In the genomic region with DNA sequence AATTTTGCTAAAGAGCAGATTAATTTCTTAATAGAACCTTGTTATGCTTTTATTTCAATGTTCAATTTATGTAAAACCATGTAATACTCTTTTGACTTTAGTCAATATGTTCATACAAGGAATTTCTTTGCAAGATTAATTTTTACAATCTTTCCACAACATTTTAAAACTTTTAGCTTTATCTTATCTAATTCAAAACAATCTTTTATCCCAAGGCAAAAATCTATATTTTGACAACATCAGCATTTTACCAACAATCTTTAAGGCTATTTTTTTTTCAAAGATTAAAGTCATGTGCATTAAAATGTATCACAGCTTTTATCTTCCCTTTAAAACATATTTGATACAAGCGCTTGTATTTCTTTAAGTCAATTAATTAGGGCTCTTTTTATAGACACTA, we compare ENCODE assay signal across 22 cellular contexts.
A peak's percentile ranks its signal among the peaks of the same experiment; 100 is the strongest.
DNase-seq lines count a peak whose midpoint lies in the region; ATAC-seq, FAIRE-seq and TF ChIP-seq lines count a peak whose summit lies in the region.
"Had no signal": no experiment of that assay in that cellular context is flagged by ENCODE, and none has a peak within 500 bp of the region (broad histone marks: within the 10 kb centered on the region; RNA-seq: fewer than 3 reads in every experiment).

No MANE protein-coding gene starts in this region.

- no peak for TF ChIP-seq EP300 in A549 (IDR thresholded peaks at IDR 0.05)
- no peak for TF ChIP-seq EP300 in K562 (IDR thresholded peaks at IDR 0.05; ENCODE audit: low read length)

- no TSS peak for BruUV-seq in IMR-90 (replicated peaks; lab: Mats Ljungman, UMichigan)
- no TSS peak for BruUV-seq in K562 (replicated peaks; lab: Mats Ljungman, UMichigan)

- H3K79me2 ChIP-seq in K562 (ENCODE audit: control insufficient read depth, insufficient read depth, low read length) (no peaks in the 10 kb centered on the region), H9 (ENCODE audit: insufficient read depth, low read length) (no peaks in the 10 kb centered on the region)

- intact Hi-C loops in IMR-90 (cut with micrococcal nuclease): no loop called here
- intact Hi-C loops in K562 (cut with micrococcal nuclease): no loop called here
- intact Hi-C loops in psoas muscle (cut with DNase I): no loop called here

- H4K5ac ChIP-seq in IMR-90 (ENCODE audit: low read depth, low read length) (no peak overlapping the region), H9 (ENCODE audit: insufficient read length, low read depth, low read length) (no peak overlapping the region)

- no peak overlapping the region for H3K27ac ChIP-seq in A549
- no peak overlapping the region for H3K27ac ChIP-seq in IMR-90 (ENCODE audit: insufficient read depth, low read length)
- no peak overlapping the region for H3K27ac ChIP-seq in K562 (ENCODE audit: extremely low read depth, low read depth, low read length)
- no peak overlapping the region for H3K27ac ChIP-seq in H9 (ENCODE audit: insufficient read length, low read depth, low read length)
- no peak overlapping the region for H3K27ac ChIP-seq in psoas muscle
- H3K27ac ChIP-seq: BLaER1 treated with 17β-estradiol and CSF1 and Interleukin-3, amounts not matched to agents 10 nM and 100 nM; C4-2B had no signal

- POLR2A ChIA-PET in A549 (lab: Yijun Ruan, JAX): no interaction called here
- POLR2A ChIA-PET in IMR-90 (lab: Charles Lee; ENCODE audit: unreplicated experiment): no interaction called here
- POLR2A ChIA-PET in K562 (lab: Yijun Ruan, JAX): no interaction called here

- no peak overlapping the region for H2AK9ac ChIP-seq in IMR-90 (replicated peaks; ENCODE audit: low read depth, low read length, poor library complexity)

- DNase-seq in A549 (ENCODE audit: low read depth in 1 of 2, low spot score in 1 of 2): no peak
- DNase-seq in IMR-90: no peak
- DNase-seq in K562 (ENCODE audit: extremely low read depth in 1 of 4, low spot score in 3 of 4): no peak
- no peak for DNase-seq in H9
- no peak for DNase-seq in CD1c-positive myeloid dendritic cell (ENCODE audit: extremely low spot score)
- DNase-seq in psoas muscle: no peak
- DNase-seq: 8988T; CD4-positive, alpha-beta memory T cell; CD4-positive, CD25-positive, alpha-beta regulatory T cell; CD8-positive, alpha-beta memory T cell; COR-L47; DMS 273 treated with DMSO at 0.1 percent for 48 hours; DMS79 treated with DMSO at 0.1 percent for 48 hours; GF-D8 had no signal

- no peaks in the 10 kb centered on the region for H3K27me3 Mint-ChIP-seq in H9 (ENCODE audit: low read depth)
- H3K27me3 Mint-ChIP-seq: B cell; CD4-positive, alpha-beta memory T cell; CD4-positive, CD25-positive, alpha-beta regulatory T cell; CD8-positive, alpha-beta memory T cell had no signal

- no peak overlapping the region for H3K4me3 Mint-ChIP-seq in H9
- H3K4me3 Mint-ChIP-seq: B cell; CD4-positive, alpha-beta memory T cell; CD4-positive, CD25-positive, alpha-beta regulatory T cell; CD8-positive, alpha-beta memory T cell had no signal

- H3K9ac ChIP-seq in IMR-90 (ENCODE audit: low read depth, low read length) (no peak overlapping the region), K562 (ENCODE audit: insufficient read depth in 1 of 2, low read depth in 2 of 2, low read length in 2 of 2) (no peak overlapping the region), H9 (ENCODE audit: extremely low read depth, insufficient read length, low read length) (no peak overlapping the region)
- H3K9ac ChIP-seq: BLaER1 treated with 17β-estradiol and CSF1 and Interleukin-3, amounts not matched to agents 10 nM and 100 nM had no signal

- H2AFZ ChIP-seq in IMR-90 (replicated peaks; ENCODE audit: low read length, poor library complexity): no peak overlapping the region
- no peak overlapping the region for H2AFZ ChIP-seq in K562 (ENCODE audit: low read depth, low read length)
- no peak overlapping the region for H2AFZ ChIP-seq in H9 (ENCODE audit: low read length)

- no peak overlapping the region for H2BK5ac ChIP-seq in IMR-90 (ENCODE audit: low read depth, low read length, poor library complexity, severe bottlenecking)
- no peak overlapping the region for H2BK5ac ChIP-seq in H9 (ENCODE audit: insufficient read length, low read length)

- TF ChIP-seq RAD21 in A549 (conservative IDR thresholded peaks at IDR 0.05 in 1 of 2, IDR thresholded peaks at IDR 0.05 in 1 of 2): no peak
- TF ChIP-seq RAD21 in IMR-90 (IDR thresholded peaks at IDR 0.05; ENCODE audit: low read length): no peak
- no peak for TF ChIP-seq RAD21 in K562 (CRISPR knock-in tag; conservative IDR thresholded peaks at IDR 0.05 in 1 of 2, IDR thresholded peaks at IDR 0.05 in 1 of 2)

- dilution Hi-C loops in IMR-90 (cut with HindIII; ENCODE audit: low sequenced_read_pairs, unreplicated experiment): no loop called here

- no peak overlapping the region for H4K91ac ChIP-seq in IMR-90 (ENCODE audit: insufficient read depth, low read depth, low read length)
- H4K91ac ChIP-seq in H9 (ENCODE audit: insufficient read length, low read depth, low read length): no peak overlapping the region

- H4K8ac ChIP-seq in IMR-90 (ENCODE audit: low read depth in 2 of 2, low read length in 2 of 2): no peak overlapping the region
- H4K8ac ChIP-seq in H9 (replicated peaks; ENCODE audit: insufficient read length, low read depth, low read length): no peak overlapping the region

- no peaks in the 10 kb centered on the region for H4K20me1 ChIP-seq in IMR-90 (ENCODE audit: insufficient read depth, low read length)
- H4K20me1 ChIP-seq in K562 (replicated peaks; ENCODE audit: control insufficient read depth, insufficient read depth, low read length): no peaks in the 10 kb centered on the region
- H4K20me1 ChIP-seq in H9 (ENCODE audit: control insufficient read depth, insufficient read depth, insufficient read length): no peaks in the 10 kb centered on the region
- H4K20me1 ChIP-seq: BLaER1 treated with 17β-estradiol and CSF1 and Interleukin-3, amounts not matched to agents 10 nM and 100 nM had no signal

- H3K23me2 ChIP-seq in H9 (ENCODE audit: insufficient read length, low read depth, low read length, poor library complexity, severe bottlenecking): no peaks in the 10 kb centered on the region

- in situ Hi-C loops in IMR-90 (cut with MboI; ENCODE audit: low sequenced_read_pairs) (no loop called here), K562 (cut with MboI) (no loop called here)

- no peaks in the 10 kb centered on the region for H3K4me1 ChIP-seq in A549
- H3K4me1 ChIP-seq in IMR-90 (ENCODE audit: control insufficient read depth, insufficient read depth, low read length): no peaks in the 10 kb centered on the region
- H3K4me1 ChIP-seq in K562 (replicated peaks in 1 of 2; ENCODE audit: control insufficient read depth in 2 of 2, insufficient read depth in 2 of 2, low read length in 2 of 2): no peaks in the 10 kb centered on the region
- no peaks in the 10 kb centered on the region for H3K4me1 ChIP-seq in H9 (ENCODE audit: insufficient read depth, low read length)
- H3K4me1 ChIP-seq in psoas muscle: no peaks in the 10 kb centered on the region
- H3K4me1 ChIP-seq: BLaER1 treated with 17β-estradiol and CSF1 and Interleukin-3, amounts not matched to agents 10 nM and 100 nM had no signal

- H3K4ac ChIP-seq in IMR-90 (ENCODE audit: low read depth, low read length) (no peak overlapping the region), H9 (ENCODE audit: low read depth, low read length) (no peak overlapping the region)

- CTCF ChIA-PET in A549 (lab: Yijun Ruan, JAX): no interaction called here
- CTCF ChIA-PET in IMR-90 (lab: Yijun Ruan, JAX): no interaction called here
- CTCF ChIA-PET in K562 (lab: Yijun Ruan, JAX; ENCODE audit: low intra/inter-chr PET ratio): no interaction called here

- H3K79me1 ChIP-seq in IMR-90 (ENCODE audit: low read depth in 1 of 2, low read length in 2 of 2): no peaks in the 10 kb centered on the region
- H3K79me1 ChIP-seq in H9 (ENCODE audit: insufficient read depth, low read depth, low read length, poor library complexity, severe bottlenecking): no peaks in the 10 kb centered on the region

- no peak overlapping the region for H2BK120ac ChIP-seq in IMR-90 (ENCODE audit: low read depth, low read length)
- no peak overlapping the region for H2BK120ac ChIP-seq in H9 (ENCODE audit: low read depth, low read length, poor library complexity, severe bottlenecking)

- no peak overlapping the region for H3K18ac ChIP-seq in IMR-90 (ENCODE audit: low read depth, low read length)
- H3K18ac ChIP-seq in H9 (ENCODE audit: insufficient read length, low read depth, low read length): no peak overlapping the region

- H2BK12ac ChIP-seq in H9 (ENCODE audit: insufficient read length, low read depth, low read length): no peak overlapping the region

- TF ChIP-seq CTCF in A549 (IDR thresholded peaks at IDR 0.05) (no peak), IMR-90 (conservative IDR thresholded peaks at IDR 0.05; ENCODE audit: low read depth, low read length) (no peak), K562 (IDR thresholded peaks at IDR 0.05 in 2 of 3, conservative IDR thresholded peaks at IDR 0.05 in 1 of 3; ENCODE audit: insufficient read depth in 2 of 3, low read depth in 1 of 3, low read length in 3 of 3) (no peak), H9 (conservative IDR thresholded peaks at IDR 0.05) (no peak), psoas muscle (IDR thresholded peaks at IDR 0.05) (no peak)

- no peak overlapping the region for H2AK5ac ChIP-seq in IMR-90 (ENCODE audit: low read depth, low read length)
- H2AK5ac ChIP-seq in H9 (ENCODE audit: insufficient read length, low read length): no peak overlapping the region

- no peak overlapping the region for H2BK15ac ChIP-seq in IMR-90 (ENCODE audit: low read depth, low read length)
- H2BK15ac ChIP-seq in H9 (ENCODE audit: low read depth, low read length): no peak overlapping the region

- H3K9me1 ChIP-seq in IMR-90 (ENCODE audit: insufficient read depth, low read length): no peaks in the 10 kb centered on the region
- H3K9me1 ChIP-seq in K562 (ENCODE audit: control insufficient read depth, insufficient read depth, low read length): no peaks in the 10 kb centered on the region

- H3K9me3 Mint-ChIP-seq in H9: peaks cover 28 to 36% of the 10 kb centered on the region in 2 experiments

- ATAC-seq in A549 (no peak), IMR-90 (ENCODE audit: low read depth) (no peak), K562 (no peak), GM18858 (IDR thresholded peaks at IDR 0.05; ENCODE audit: unreplicated experiment) (no peak), psoas muscle (no peak)

- no peak overlapping the region for H3K56ac ChIP-seq in IMR-90 (ENCODE audit: extremely low read depth, insufficient read depth, low read length)
- no peak overlapping the region for H3K56ac ChIP-seq in H9 (ENCODE audit: insufficient read length, low read depth, low read length)

- H3K36me3 ChIP-seq in IMR-90 (ENCODE audit: control insufficient read depth, insufficient read depth, low read length) (no peaks in the 10 kb centered on the region), K562 (ENCODE audit: control insufficient read depth, insufficient read depth, low read length) (no peaks in the 10 kb centered on the region), psoas muscle (ENCODE audit: insufficient read depth in 1 of 2, low read depth in 1 of 2) (no peaks in the 10 kb centered on the region)
- H3K36me3 ChIP-seq: BLaER1 treated with 17β-estradiol and CSF1 and Interleukin-3, amounts not matched to agents 10 nM and 100 nM had no signal

- H3K23ac ChIP-seq in IMR-90 (ENCODE audit: low read depth, low read length) (no peak overlapping the region), H9 (ENCODE audit: insufficient read length, low read depth, low read length) (no peak overlapping the region)

- no peak overlapping the region for H3K4me2 ChIP-seq in A549
- H3K4me2 ChIP-seq in IMR-90 (ENCODE audit: low read depth, low read length): no peak overlapping the region
- H3K4me2 ChIP-seq in K562 (ENCODE audit: insufficient read depth, low read length): no peak overlapping the region
- no peak overlapping the region for H3K4me2 ChIP-seq in H9 (ENCODE audit: insufficient read depth, insufficient read length, low read length)
- H3K4me2 ChIP-seq: BLaER1 treated with 17β-estradiol and CSF1 and Interleukin-3, amounts not matched to agents 10 nM and 100 nM had no signal

- peaks cover 3% of the 10 kb centered on the region; the same call in 2 of the 3 replicates for H3K9me3 ChIP-seq in A549
- H3K9me3 ChIP-seq in IMR-90 (ENCODE audit: control insufficient read depth, insufficient read depth, low read length): peaks cover 11% of the 10 kb centered on the region
- H3K9me3 ChIP-seq in K562 (replicated peaks; ENCODE audit: control insufficient read depth, insufficient read depth, low read depth, low read length): 0 out of 2 replicates have a peak, but pooled peaks cover 3% of the 10 kb centered on the region
- H3K9me3 ChIP-seq in H9 (ENCODE audit: control insufficient read depth, low read depth, low read length): no peaks in the 10 kb centered on the region
- H3K9me3 ChIP-seq in psoas muscle: peaks cover 21% of the 10 kb centered on the region

- FAIRE-seq in A549 (lab: Jason Lieb, UNC): no peak
- no peak for FAIRE-seq in K562 (lab: Jason Lieb, UNC)
- FAIRE-seq in endometrium (lab: Jason Lieb, UNC): peak; percentile 65
- FAIRE-seq: A204.1, G401.6, GM12891 had no signal

- WGBS in A549 (ENCODE audit: missing lambda C conversion rate): 8% methylated on average over 1 of the region's 1 CpG
- WGBS in IMR-90 (ENCODE audit: extremely low coverage in 2 of 2, insufficient read length in 1 of 2), 2 experiments: no CpG with 5 or more reads among the region's 1 CpG
- WGBS in K562 (ENCODE audit: insufficient coverage, low coverage, missing lambda C conversion rate): 0% methylated on average over 1 of the region's 1 CpG
- no CpG with 5 or more reads among the region's 1 CpG for WGBS in H9 (ENCODE audit: extremely low coverage, insufficient read length, low lambda C conversion rate)
- WGBS in psoas muscle, 3 donors: 94 to 97% (median 94%) methylated on average over 1 of the region's 1 CpG

- TF ChIP-seq POLR2A in A549 (IDR thresholded peaks at IDR 0.05; ENCODE audit: low read length): no peak
- TF ChIP-seq POLR2A in IMR-90 (IDR thresholded peaks at IDR 0.05; ENCODE audit: low read depth, low read length): no peak
- no peak for TF ChIP-seq POLR2A in K562 (conservative IDR thresholded peaks at IDR 0.05)

- no peak overlapping the region for H2BK20ac ChIP-seq in IMR-90 (ENCODE audit: low read depth, low read length)
- no peak overlapping the region for H2BK20ac ChIP-seq in H9 (ENCODE audit: low read depth, low read length, poor library complexity, severe bottlenecking)

- H3K4me3 ChIP-seq in A549 (no peak overlapping the region), IMR-90 (ENCODE audit: insufficient read depth, low read depth, low read length) (no peak overlapping the region), K562 (no peak overlapping the region), psoas muscle (no peak overlapping the region)
- H3K4me3 ChIP-seq: BLaER1 treated with 17β-estradiol and CSF1 and Interleukin-3, amounts not matched to agents 10 nM and 100 nM had no signal

- no peak overlapping the region for H3T11ph ChIP-seq in H9 (ENCODE audit: low read length)

- H3K4me1 Mint-ChIP-seq in H9: peaks cover 3 to 5% of the 10 kb centered on the region in 2 experiments; a peak in 1 of 4 replicates
- H3K4me1 Mint-ChIP-seq: B cell; CD4-positive, alpha-beta memory T cell; CD4-positive, CD25-positive, alpha-beta regulatory T cell; CD8-positive, alpha-beta memory T cell had no signal

- H3K27ac Mint-ChIP-seq in H9: no peak overlapping the region
- H3K27ac Mint-ChIP-seq: B cell; CD4-positive, alpha-beta memory T cell; CD4-positive, CD25-positive, alpha-beta regulatory T cell; CD8-positive, alpha-beta memory T cell had no signal

- H3K27me3 ChIP-seq in IMR-90 (ENCODE audit: control insufficient read depth, insufficient read depth, low read length) (no peaks in the 10 kb centered on the region), K562 (ENCODE audit: control insufficient read depth in 2 of 2, insufficient read depth in 2 of 2, low read length in 2 of 2) (no peaks in the 10 kb centered on the region), H9 (ENCODE audit: insufficient read depth, low read length) (no peaks in the 10 kb centered on the region), psoas muscle (ENCODE audit: insufficient read depth in 3 of 3, low read length in 2 of 3) (no peaks in the 10 kb centered on the region)
- H3K27me3 ChIP-seq: BLaER1 treated with 17β-estradiol and CSF1 and Interleukin-3, amounts not matched to agents 10 nM and 100 nM had no signal

- H3K36me3 Mint-ChIP-seq in H9 (ENCODE audit: insufficient read depth in 1 of 3, low read depth in 3 of 3): peaks cover 14 to 38% (median 21%) of the 10 kb centered on the region in 3 experiments
- H3K36me3 Mint-ChIP-seq: CD4-positive, CD25-positive, alpha-beta regulatory T cell; CD8-positive, alpha-beta memory T cell had no signal

- H3K14ac ChIP-seq in IMR-90 (replicated peaks; ENCODE audit: low read depth, low read length) (no peak overlapping the region), H9 (ENCODE audit: insufficient read depth, low read length) (no peak overlapping the region)

Comparison
In these comparisons a context has a peak if more than half of its experiments do, and no peak if none do; other contexts are left out.
1. Of the 35 proteins assayed by ChIP-seq in both K562 and A549: peak only in K562: none; only in A549: MAFK; in both: none; in neither: 34.